In genomic region chr6:106546322-106547052, GRCh38 we compare ENCODE assay signal across 9 cellular contexts.
A peak's percentile ranks its signal among the peaks of the same experiment; 100 is the strongest.
DNase-seq lines count a peak whose midpoint lies in the region; ATAC-seq, FAIRE-seq and TF ChIP-seq lines count a peak whose summit lies in the region.
"Had no signal": no experiment of that assay in that cellular context is flagged by ENCODE, and none has a peak within 500 bp of the region (broad histone marks: within the 10 kb centered on the region; RNA-seq: fewer than 3 reads in every experiment).

No MANE protein-coding gene starts in this region.

- in situ Hi-C loops in GM13977 (cut with MboI; ENCODE audit: low pct_unique_long_range_greater_than_20kb, low sequenced_read_pairs, unreplicated experiment): no loop called here

- H3K27me3 ChIP-seq in OCI-LY3 (ENCODE audit: low read depth, low read length) (no peaks in the 10 kb centered on the region), endothelial cell of umbilical vein (ENCODE audit: control insufficient read depth in 2 of 2, insufficient read depth in 2 of 2, low read length in 2 of 2) (no peaks in the 10 kb centered on the region), skeletal muscle tissue (ENCODE audit: control insufficient read depth in 3 of 3, insufficient read depth in 3 of 3, low read length in 3 of 3) (no peaks in the 10 kb centered on the region), neuronal stem cell (ENCODE audit: control insufficient read depth in 3 of 3, insufficient read depth in 3 of 3, low read depth in 1 of 3, low read length in 3 of 3) (no peaks in the 10 kb centered on the region)

- no peak overlapping the region for H3K4ac ChIP-seq in neuronal stem cell (ENCODE audit: low read length)

- H4K20me1 ChIP-seq in OCI-LY3 (ENCODE audit: insufficient read depth, low read length): no peaks in the 10 kb centered on the region
- H4K20me1 ChIP-seq in endothelial cell of umbilical vein (replicated peaks; ENCODE audit: control insufficient read depth, extremely low read depth, insufficient read depth, low read length): no peaks in the 10 kb centered on the region

- ATAC-seq in HG03378 (IDR thresholded peaks at IDR 0.05; ENCODE audit: unreplicated experiment): no peak
- ATAC-seq in GM21737 (IDR thresholded peaks at IDR 0.05; ENCODE audit: unreplicated experiment): no peak

- H3K9ac ChIP-seq in OCI-LY3 (ENCODE audit: low read length) (no peak overlapping the region), endothelial cell of umbilical vein (replicated peaks; ENCODE audit: extremely low read depth, insufficient read depth, low read length) (peak overlapping the region; percentile 20), skeletal muscle tissue (ENCODE audit: low read depth in 1 of 3, low read length in 3 of 3) (no peak overlapping the region), neuronal stem cell (ENCODE audit: low read depth, low read length, poor library complexity) (no peak overlapping the region)

- H2AFZ ChIP-seq in OCI-LY3 (ENCODE audit: low read depth, low read length) (no peak overlapping the region), endothelial cell of umbilical vein (ENCODE audit: low read depth, low read length) (peak overlapping the region; percentile 23), neuronal stem cell (ENCODE audit: low read length) (no peak overlapping the region)

- no peak overlapping the region for H4K8ac ChIP-seq in neuronal stem cell (ENCODE audit: low read depth, low read length)

- no peaks in the 10 kb centered on the region for H3K79me1 ChIP-seq in neuronal stem cell (ENCODE audit: low read depth, low read length)

- no peaks in the 10 kb centered on the region for H3K9me3 ChIP-seq in OCI-LY3 (ENCODE audit: insufficient read depth, low read length)
- no peaks in the 10 kb centered on the region for H3K9me3 ChIP-seq in endothelial cell of umbilical vein (replicated peaks; ENCODE audit: control insufficient read depth, insufficient read depth, low read length)
- no peaks in the 10 kb centered on the region for H3K9me3 ChIP-seq in skeletal muscle tissue (ENCODE audit: control insufficient read depth in 3 of 3, low read length in 3 of 3)
- H3K9me3 ChIP-seq in neuronal stem cell (replicated peaks in 1 of 2; ENCODE audit: control insufficient read depth in 2 of 2, insufficient read depth in 1 of 2, low read depth in 1 of 2, low read length in 2 of 2): no peaks in the 10 kb centered on the region

- H3K36me3 ChIP-seq in OCI-LY3 (replicated peaks; ENCODE audit: low read depth, low read length): peaks cover 50% of the 10 kb centered on the region
- H3K36me3 ChIP-seq in endothelial cell of umbilical vein (ENCODE audit: control insufficient read depth in 2 of 2, extremely low read depth in 1 of 2, insufficient read depth in 2 of 2, low read length in 2 of 2): no peaks in the 10 kb centered on the region
- H3K36me3 ChIP-seq in skeletal muscle tissue (ENCODE audit: control insufficient read depth in 3 of 3, insufficient read depth in 3 of 3, low read length in 3 of 3): no peaks in the 10 kb centered on the region
- no peaks in the 10 kb centered on the region for H3K36me3 ChIP-seq in neuronal stem cell (replicated peaks in 1 of 2; ENCODE audit: control insufficient read depth in 2 of 2, insufficient read depth in 2 of 2, low read length in 2 of 2)

- H2BK5ac ChIP-seq in neuronal stem cell (ENCODE audit: low read length): no peak overlapping the region

- H3K4me3 ChIP-seq in OCI-LY3 (ENCODE audit: low read length): no peak overlapping the region
- H3K4me3 ChIP-seq in endothelial cell of umbilical vein (replicated peaks in 1 of 3; ENCODE audit: insufficient read depth in 1 of 3, low read depth in 1 of 3, low read length in 3 of 3): peak overlapping the region in 1 of 3 experiments; percentile 10
- H3K4me3 ChIP-seq in skeletal muscle tissue (ENCODE audit: low read length in 3 of 3): no peak overlapping the region
- H3K4me3 ChIP-seq in neuronal stem cell (ENCODE audit: low read length in 2 of 2): no peak overlapping the region

- H2BK120ac ChIP-seq in neuronal stem cell (ENCODE audit: low read depth, low read length): no peak overlapping the region

- intact Hi-C loops in endothelial cell of umbilical vein (cut with micrococcal nuclease): loop anchor here (1.0 to 2.0 kb wide), 5 partner anchors 16 to 1086 kb away; partner anchors contain the start of gene ATG5

- H3K4me1 ChIP-seq in OCI-LY3 (ENCODE audit: low read length) (peaks cover 15% of the 10 kb centered on the region), endothelial cell of umbilical vein (ENCODE audit: control insufficient read depth, extremely low read depth, insufficient read depth, low read length) (peaks cover 29% of the 10 kb centered on the region), skeletal muscle tissue (ENCODE audit: control insufficient read depth in 3 of 3, insufficient read depth in 3 of 3, low read length in 3 of 3) (peaks cover 0 to 5% (median 3%) of the 10 kb centered on the region in 3 donors), neuronal stem cell (ENCODE audit: control insufficient read depth in 2 of 2, insufficient read depth in 1 of 2, low read depth in 1 of 2, low read length in 2 of 2) (peaks cover 0 to 6% of the 10 kb centered on the region in 2 donors)

- no peak overlapping the region for H2BK12ac ChIP-seq in neuronal stem cell (ENCODE audit: low read length)

- H3K4me2 ChIP-seq in OCI-LY3 (ENCODE audit: low read length) (0 out of 2 replicates have a peak overlapping the region, but pooled peaks have one; percentile 8), endothelial cell of umbilical vein (ENCODE audit: insufficient read depth, low read length) (peak overlapping the region; percentile 65), neuronal stem cell (ENCODE audit: insufficient read depth, low read length, poor library complexity, severe bottlenecking) (no peak overlapping the region)

- POLR2A ChIA-PET in endothelial cell of umbilical vein (lab: Charles Lee): interaction anchor here (0.6 kb wide), 1 partner anchor 25 kb away, joined by 3 read pairs; no protein-coding TSS in a partner anchor

- no peak overlapping the region for H2AK5ac ChIP-seq in neuronal stem cell (ENCODE audit: low read depth, low read length)

- no peak overlapping the region for H3K23ac ChIP-seq in neuronal stem cell (ENCODE audit: low read depth, low read length, poor library complexity)

- no CpG with 5 or more reads among the region's 2 CpGs for WGBS in neuronal stem cell (ENCODE audit: extremely low coverage in 2 of 2, insufficient read length in 2 of 2, insufficient replicate concordance in 1 of 2), 2 donors

- dilution Hi-C loops in endothelial cell of umbilical vein (cut with MboI; ENCODE audit: extremely low pct_ligation_motif_present, low sequenced_read_pairs): no loop called here

- no peaks in the 10 kb centered on the region for H3K9me1 ChIP-seq in endothelial cell of umbilical vein (replicated peaks; ENCODE audit: control insufficient read depth, extremely low read depth, insufficient read depth, low read length)

- no peak overlapping the region for H4K91ac ChIP-seq in neuronal stem cell (ENCODE audit: low read depth, low read length, poor library complexity)

- BruUV-seq in endothelial cell of umbilical vein (replicated peaks; lab: Mats Ljungman, UMichigan): TSS peak; percentile 90

- H3K18ac ChIP-seq in neuronal stem cell (ENCODE audit: low read length): no peak overlapping the region

- TF ChIP-seq CTCF in OCI-LY3 (IDR thresholded peaks at IDR 0.05; ENCODE audit: low read depth, low read length) (no peak), endothelial cell of umbilical vein (IDR thresholded peaks at IDR 0.05; ENCODE audit: extremely low read depth in 1 of 2, insufficient read depth in 1 of 2, low read depth in 1 of 2, low read length in 2 of 2) (no peak), GM13977 (IDR thresholded peaks at IDR 0.05; ENCODE audit: extremely low read depth, insufficient read depth, missing control alignments) (no peak)

- H3K79me2 ChIP-seq in OCI-LY3 (ENCODE audit: low read length): peaks cover 6% of the 10 kb centered on the region
- no peaks in the 10 kb centered on the region for H3K79me2 ChIP-seq in endothelial cell of umbilical vein (ENCODE audit: control insufficient read depth, insufficient read depth, low read length)

- FAIRE-seq in GM19239 (lab: Jason Lieb, UNC) (peak; percentile 67), endothelial cell of umbilical vein (lab: Jason Lieb, UNC) (peak; percentile 80)

- DNase-seq in GM19239 (ENCODE audit: insufficient read length, low spot score): no peak
- DNase-seq in endothelial cell of umbilical vein (ENCODE audit: low read depth, low spot score): no peak
- no peak for DNase-seq in GM13977 (ENCODE audit: low spot score)
- DNase-seq in neuronal stem cell (ENCODE audit: low spot score): no peak
- DNase-seq: stimulated activated naive CD4-positive, alpha-beta T cell had no signal

- CTCF ChIA-PET in endothelial cell of umbilical vein (lab: Charles Lee): interaction anchor here (0.6 to 2.7 kb wide), 8 partner anchors 9 to 37 kb away, joined by 3 to 24 read pairs (median 4); no protein-coding TSS in a partner anchor

- no peak overlapping the region for H2BK15ac ChIP-seq in neuronal stem cell (ENCODE audit: low read length)

- H3K14ac ChIP-seq in neuronal stem cell (ENCODE audit: low read length): no peak overlapping the region

- TF ChIP-seq POLR2A in endothelial cell of umbilical vein (IDR thresholded peaks at IDR 0.05; ENCODE audit: low read depth, low read length): peak; percentile 33

- H3K27ac ChIP-seq in OCI-LY3 (ENCODE audit: low read length): peak overlapping the region; percentile 32; the same call in 1 of the 2 replicates
- H3K27ac ChIP-seq in endothelial cell of umbilical vein (ENCODE audit: insufficient read depth, low read depth, low read length): peak overlapping the region; percentile 99
- H3K27ac ChIP-seq in skeletal muscle tissue (ENCODE audit: low read depth, low read length): peak overlapping the region; percentile 65
- H3K27ac ChIP-seq in neuronal stem cell (replicated peaks; ENCODE audit: low read length): no peak overlapping the region

TF ChIP-seq in endothelial cell of umbilical vein, 7 proteins besides CTCF, POLR2A, EP300 and RAD21:
- peak; percentile 91 for TF ChIP-seq FOS (IDR thresholded peaks at IDR 0.05; ENCODE audit: borderline replicate concordance, insufficient read depth, low read length)
- TF ChIP-seq JUN (IDR thresholded peaks at IDR 0.05; ENCODE audit: borderline replicate concordance, insufficient read depth, insufficient read length, low read depth): peak; percentile 70
- no peak for TF ChIP-seq MAX (IDR thresholded peaks at IDR 0.05; ENCODE audit: insufficient read depth, insufficient read length)
